In genomic region chr1:44237721-44238457, GRCh38 we compare ENCODE assay signal across 1 cellular context.
TF ChIP-seq lines count a peak whose summit lies in the region.

No MANE protein-coding gene starts in this region.

TF ChIP-seq in SK-N-SH, 30 proteins besides CTCF, POLR2A, EP300 and RAD21 (continued from another document):
- TF ChIP-seq ZBTB33 (IDR thresholded peaks at IDR 0.05; ENCODE audit: borderline replicate concordance, low read depth), result no peak
- no peak for TF ChIP-seq POLR2AphosphoS5 (IDR thresholded peaks at IDR 0.05; ENCODE audit: low read depth, low read length)
- TF ChIP-seq ELF1 (IDR thresholded peaks at IDR 0.05), result no peak
- no peak for TF ChIP-seq IRF3 (IDR thresholded peaks at IDR 0.05; ENCODE audit: low read depth, low read length)
